In genomic region chr5:42881416-42882109, GRCh38 we compare ENCODE assay signal across 1 cellular context.
TF ChIP-seq lines count a peak whose summit lies in the region.

No MANE protein-coding gene starts in this region.

TF ChIP-seq in HepG2, 621 proteins besides CTCF, POLR2A, EP300 and RAD21 (continued from another document):
- TF ChIP-seq FOXA1 (IDR thresholded peaks at IDR 0.05) (no peak), FOXA1 (CRISPR knock-in tag; IDR thresholded peaks at IDR 0.05) (0 out of 2 replicates have a peak, but pooled peaks have one; percentile 18), GMEB2 (CRISPR knock-in tag; IDR thresholded peaks at IDR 0.05; ENCODE audit: low read depth) (no peak), FOXP1 (IDR thresholded peaks at IDR 0.05) (no peak), FOXP1 (CRISPR knock-in tag; IDR thresholded peaks at IDR 0.05) (peak; percentile 29; the same call in 1 of the 2 replicates), ARID5B (CRISPR knock-in tag; IDR thresholded peaks at IDR 0.05) (peak; percentile 35; the same call in 1 of the 2 replicates), SAP130 (CRISPR knock-in tag; IDR thresholded peaks at IDR 0.05; ENCODE audit: low read depth) (peak; percentile 44; the same call in 1 of the 2 replicates), ZMYM4 (CRISPR knock-in tag; IDR thresholded peaks at IDR 0.05) (0 out of 2 replicates have a peak, but pooled peaks have one; percentile 30), PPARG (CRISPR knock-in tag; conservative IDR thresholded peaks at IDR 0.05) (peak; percentile 98), SNRNP70 (IDR thresholded peaks at IDR 0.05; ENCODE audit: low read depth, low read length) (no peak), HNF4A (CRISPR knock-in tag; IDR thresholded peaks at IDR 0.05) (peak; percentile 55), SP2 (CRISPR knock-in tag; IDR thresholded peaks at IDR 0.05) (no peak), HNF4G (IDR thresholded peaks at IDR 0.05; ENCODE audit: borderline replicate concordance, low read depth, low read length) (peak; percentile 79), HNF4G (CRISPR knock-in tag; IDR thresholded peaks at IDR 0.05; ENCODE audit: borderline replicate concordance, low read depth) (no peak), FOXP4 (CRISPR knock-in tag; IDR thresholded peaks at IDR 0.05) (peak; percentile 36; the same call in 1 of the 2 replicates), MED1 (CRISPR knock-in tag; IDR thresholded peaks at IDR 0.05) (peak; percentile 60), ZNF570 (CRISPR knock-in tag; IDR thresholded peaks at IDR 0.05; ENCODE audit: borderline replicate concordance) (no peak), ZNF263 (CRISPR knock-in tag; IDR thresholded peaks at IDR 0.05) (no peak), HNRNPH1 (optimal IDR thresholded peaks at IDR 0.05; ENCODE audit: low read depth, low read length) (no peak), RARA (CRISPR knock-in tag; IDR thresholded peaks at IDR 0.05) (0 out of 2 replicates have a peak, but pooled peaks have one; percentile 9), ATF7 (IDR thresholded peaks at IDR 0.05) (no peak), ATF7 (CRISPR knock-in tag; IDR thresholded peaks at IDR 0.05) (no peak)
